8 cellular contexts compared by ENCODE assay signal in the genomic region with DNA sequence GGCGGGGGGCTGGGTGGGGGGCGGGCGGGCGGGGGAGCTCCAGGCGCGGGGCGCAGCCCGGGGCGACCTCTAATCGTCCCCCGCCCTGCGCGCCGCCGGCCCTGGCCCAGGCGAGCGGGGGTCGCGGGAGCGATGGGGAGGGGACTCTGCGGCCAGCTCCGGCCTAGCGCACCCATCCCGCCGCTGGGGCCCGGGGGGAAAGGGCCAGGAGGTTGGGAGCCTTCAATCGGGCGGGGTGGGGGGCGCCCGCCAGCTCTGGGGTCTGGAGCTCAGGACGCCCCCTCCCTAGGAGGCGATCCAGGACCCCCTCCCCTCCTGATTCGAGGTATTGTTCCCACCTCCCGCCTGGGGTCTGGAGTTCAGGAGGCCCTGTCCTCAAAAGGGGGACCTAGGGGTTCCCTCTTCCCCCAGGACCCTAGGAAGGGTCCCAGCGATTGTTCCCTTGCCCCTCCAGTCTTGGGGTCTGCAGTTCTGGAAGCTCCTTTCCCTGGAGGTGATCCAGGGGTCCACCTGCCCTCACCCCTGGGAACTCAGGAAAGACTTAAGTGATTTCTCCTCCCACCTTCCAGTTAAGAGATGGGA. TPM values are rescaled to one million over a fixed set of nuclear protein-coding genes. Genes with fewer than 3 reads are reported as not detected.
DNase-seq lines count a peak whose midpoint lies in the region; TF ChIP-seq lines count a peak whose summit lies in the region.

No MANE protein-coding gene starts in this region.

- H3K4me2 ChIP-seq in mesenchymal stem cell (ENCODE audit: low read length, poor library complexity, severe bottlenecking), result peak overlapping the region; percentile 75

- H3K4me3 ChIP-seq in brain microvascular endothelial cell (ENCODE audit: low read depth, low read length), result peak overlapping the region; percentile 70
- H3K4me3 ChIP-seq in mesenchymal stem cell (ENCODE audit: insufficient read depth in 1 of 2, low read depth in 1 of 2, low read length in 2 of 2), result peak overlapping the region; percentile 84 to 93
- H3K4me3 ChIP-seq in urinary bladder (ENCODE audit: low read depth, low read length), result peak overlapping the region; percentile 85

- in situ Hi-C loops in brain microvascular endothelial cell (cut with HindIII; ENCODE audit: low pct_ligation_motif_present, low sequenced_read_pairs), result no loop called here
- in situ Hi-C loops in KBM-7 (cut with MboI; ENCODE audit: low pct_unique_long_range_greater_than_20kb, low sequenced_read_pairs), result no loop called here

- no peak for DNase-seq in activated naive CD4-positive, alpha-beta T cell treated with anti-CD3 and anti-CD28 coated beads, Interleukin-2, amount 50 U/mL, for 16 hours
- no peak for DNase-seq in brain microvascular endothelial cell
- no peak for DNase-seq in mesenchymal stem cell
- no peak for DNase-seq in KBM-7
- DNase-seq in NOMO-1 treated with DMSO at 0.1 percent for 48 hours (lab: John Stamatoyannopoulos, UW; ENCODE audit: unreplicated experiment), result no peak
- DNase-seq in HuH-7 (ENCODE audit: low spot score), result no peak

- H3K27me3 Mint-ChIP-seq in activated naive CD4-positive, alpha-beta T cell treated with anti-CD3 and anti-CD28 coated beads, Interleukin-2, amount 50 U/mL, for 24 hours, result peaks cover 7% of the 10 kb centered on the region

- no peak overlapping the region for H2BK5ac ChIP-seq in mesenchymal stem cell (ENCODE audit: low read depth, low read length, poor library complexity, severe bottlenecking)

- H3K4me1 Mint-ChIP-seq in activated naive CD4-positive, alpha-beta T cell treated with anti-CD3 and anti-CD28 coated beads, Interleukin-2, amount 50 U/mL, for 24 hours, result peaks cover 17% of the 10 kb centered on the region

- peak overlapping the region; percentile 96 for H4K8ac ChIP-seq in mesenchymal stem cell (ENCODE audit: low read length)

- peak overlapping the region in 1 of 2 experiments; percentile 54 for H3K23ac ChIP-seq in mesenchymal stem cell (ENCODE audit: low read length in 2 of 2)

- no peak for TF ChIP-seq CTCF in brain microvascular endothelial cell (IDR thresholded peaks at IDR 0.05; ENCODE audit: low read depth, low read length, missing control alignments)

- no peak overlapping the region for H2AFZ ChIP-seq in mesenchymal stem cell (ENCODE audit: low read depth, low read length)

- H2BK12ac ChIP-seq in mesenchymal stem cell (ENCODE audit: low read length in 2 of 2), result peak overlapping the region; percentile 3 to 32

- H3K9me3 Mint-ChIP-seq in activated naive CD4-positive, alpha-beta T cell treated with anti-CD3 and anti-CD28 coated beads, Interleukin-2, amount 50 U/mL, for 24 hours, result no peaks in the 10 kb centered on the region

- peak overlapping the region; percentile 12 to 86 for H3K4ac ChIP-seq in mesenchymal stem cell (ENCODE audit: low read depth in 1 of 2, low read length in 2 of 2)

- H2AK5ac ChIP-seq in mesenchymal stem cell (ENCODE audit: low read length, severe bottlenecking), result peak overlapping the region; percentile 5

- H3K27ac ChIP-seq in brain microvascular endothelial cell (peak overlapping the region; percentile 25), mesenchymal stem cell (ENCODE audit: low read length, poor library complexity, severe bottlenecking) (no peak overlapping the region), urinary bladder (ENCODE audit: low read depth) (peak overlapping the region; percentile 91)

- peaks cover 3% of the 10 kb centered on the region for H3K36me3 Mint-ChIP-seq in activated naive CD4-positive, alpha-beta T cell treated with anti-CD3 and anti-CD28 coated beads, Interleukin-2, amount 50 U/mL, for 24 hours

- WGBS in mesenchymal stem cell, result 1% methylated on average over 9 of the region's 35 CpGs
- WGBS in urinary bladder, result under 1% methylated on average over 31 of the region's 35 CpGs

- peak overlapping the region; percentile 81 for H2BK15ac ChIP-seq in mesenchymal stem cell (ENCODE audit: low read depth, poor library complexity, severe bottlenecking)

- peaks cover 31% of the 10 kb centered on the region for H3K79me1 ChIP-seq in mesenchymal stem cell (replicated peaks; ENCODE audit: low read length, poor library complexity, severe bottlenecking)

- peak overlapping the region in 1 of 2 experiments; percentile 94 for H3K14ac ChIP-seq in mesenchymal stem cell (ENCODE audit: low read length in 2 of 2)

- peak overlapping the region; percentile 95 for H3K9ac ChIP-seq in mesenchymal stem cell (ENCODE audit: low read length)

- peak overlapping the region; percentile 79 for H3K4me3 Mint-ChIP-seq in activated naive CD4-positive, alpha-beta T cell treated with anti-CD3 and anti-CD28 coated beads, Interleukin-2, amount 50 U/mL, for 24 hours

- H3K4me1 ChIP-seq in mesenchymal stem cell (ENCODE audit: control insufficient read depth, insufficient read depth, low read depth, low read length) (peaks cover 13% of the 10 kb centered on the region), urinary bladder (ENCODE audit: insufficient read depth) (no peaks in the 10 kb centered on the region)

- H3K9me3 ChIP-seq in mesenchymal stem cell (ENCODE audit: control insufficient read depth, low read length), result no peaks in the 10 kb centered on the region

- H3K27ac Mint-ChIP-seq in activated naive CD4-positive, alpha-beta T cell treated with anti-CD3 and anti-CD28 coated beads, Interleukin-2, amount 50 U/mL, for 24 hours, result no peak overlapping the region

- H3K36me3 ChIP-seq in brain microvascular endothelial cell (replicated peaks), result no peaks in the 10 kb centered on the region
- H3K36me3 ChIP-seq in mesenchymal stem cell (ENCODE audit: control insufficient read depth in 1 of 2, insufficient read depth in 2 of 2, low read depth in 1 of 2, low read length in 2 of 2), result peaks cover 9 to 26% of the 10 kb centered on the region in 2 experiments
- H3K36me3 ChIP-seq in urinary bladder (ENCODE audit: insufficient read depth), result no peaks in the 10 kb centered on the region

- H3K18ac ChIP-seq in mesenchymal stem cell (ENCODE audit: low read depth in 1 of 2, low read length in 2 of 2), result peak overlapping the region; percentile 85 to 90

- peak overlapping the region; percentile 96 for H4K91ac ChIP-seq in mesenchymal stem cell (ENCODE audit: low read length)

- peak overlapping the region; percentile 99 for H2BK120ac ChIP-seq in mesenchymal stem cell (ENCODE audit: low read depth, low read length)

- H3K27me3 ChIP-seq in brain microvascular endothelial cell (replicated peaks) (no peaks in the 10 kb centered on the region), mesenchymal stem cell (ENCODE audit: control insufficient read depth in 1 of 2, insufficient read depth in 1 of 2, low read length in 2 of 2) (no peaks in the 10 kb centered on the region)

RNA-seq across cellular contexts. Expression of gene ZNF358, which starts 0.5 kb away (rescaled TPM):
- polyA plus RNA-seq in mesenchymal stem cell (2013, experiment 1 of 2), result 104 TPM
- polyA plus RNA-seq in mesenchymal stem cell (2013, experiment 2 of 2), result 105 TPM
- total RNA-seq in urinary bladder, result 19.0 TPM
- 115 TPM for polyA plus RNA-seq in urinary bladder

RNA-seq across cellular contexts. Expression of gene MCOLN1, which starts 6.1 kb away (rescaled TPM):
- polyA plus RNA-seq in mesenchymal stem cell (2013, experiment 1 of 2), result 37.2 TPM
- polyA plus RNA-seq in mesenchymal stem cell (2013, experiment 2 of 2), result 35.0 TPM
- 6.9 TPM for total RNA-seq in urinary bladder
- 35.5 TPM for polyA plus RNA-seq in urinary bladder

RNA-seq across cellular contexts. Expression of gene PNPLA6, which starts 19.1 kb away (rescaled TPM):
- 65.6 TPM for polyA plus RNA-seq in mesenchymal stem cell (2013, experiment 1 of 2)
- polyA plus RNA-seq in mesenchymal stem cell (2013, experiment 2 of 2), result 65.2 TPM
- 25.2 TPM for total RNA-seq in urinary bladder
- 54.1 TPM for polyA plus RNA-seq in urinary bladder

RNA-seq across cellular contexts. Expression of gene PEX11G, which starts 27.5 kb away (rescaled TPM):
- 0.87 TPM for polyA plus RNA-seq in mesenchymal stem cell (2013, experiment 1 of 2)
- 0.90 TPM for polyA plus RNA-seq in mesenchymal stem cell (2013, experiment 2 of 2)
- 1.6 TPM for total RNA-seq in urinary bladder
- 5.2 TPM for polyA plus RNA-seq in urinary bladder
